In genomic region chr2:219071189-219071816, GRCh38 we compare ENCODE assay signal across 22 cellular contexts. TPM values are rescaled to one million over a fixed set of nuclear protein-coding genes. Genes with fewer than 3 reads are reported as not detected.
DNase-seq lines count a peak whose midpoint lies in the region; ATAC-seq and TF ChIP-seq lines count a peak whose summit lies in the region.
"Had no signal": no experiment of that assay in that cellular context is flagged by ENCODE, and none has a peak within 500 bp of the region (broad histone marks: within the 10 kb centered on the region; RNA-seq: fewer than 3 reads in every experiment).

No MANE protein-coding gene starts in this region.

- RAD21 ChIA-PET in HCT116 (lab: Charles Lee; ENCODE audit: low non-redundant PET in 1 of 2, low total read pairs in 2 of 2, uncharacterized antibody in 2 of 2, unreplicated experiment in 2 of 2), result interaction anchor here in 1 of 2 experiments (1.5 kb wide), 1 partner anchor 83 kb away, joined by 4 read pairs; no protein-coding TSS in a partner anchor

- no peaks in the 10 kb centered on the region for H3K36me3 ChIP-seq in HCT116 (ENCODE audit: control insufficient read depth in 1 of 2, insufficient read depth in 2 of 2, low read length in 2 of 2)
- H3K36me3 ChIP-seq: SJCRH30 had no signal

- intact Hi-C loops in HCT116 (cut with micrococcal nuclease), result loop anchor here (5.0 kb wide), 1 partner anchor 71 kb away; no protein-coding TSS in a partner anchor
- intact Hi-C loops in Right ventricle myocardium superior (cut with DNase I), result loop anchor here (5.0 kb wide), 1 partner anchor 76 kb away; no protein-coding TSS in a partner anchor

- H3K4me3 ChIP-seq in HCT116 (replicated peaks in 1 of 2; ENCODE audit: low read depth in 1 of 2, low read length in 2 of 2), result no peak overlapping the region
- H3K4me3 ChIP-seq: SJCRH30, skin epidermis had no signal

- no peaks in the 10 kb centered on the region for H4K20me1 ChIP-seq in HCT116 (ENCODE audit: insufficient read depth)

- H3K27ac ChIP-seq in HCT116 (ENCODE audit: low read depth, low read length) (no peak overlapping the region), VCaP (peak overlapping the region; percentile 10; the same call in 1 of the 2 replicates)
- H3K27ac ChIP-seq: SJCRH30, skin epidermis had no signal

- no peaks in the 10 kb centered on the region for H3K9me2 ChIP-seq in HCT116 (ENCODE audit: insufficient read depth)

- TF ChIP-seq CTCF in HCT116 (IDR thresholded peaks at IDR 0.05 in 2 of 3, conservative IDR thresholded peaks at IDR 0.05 in 1 of 3; ENCODE audit: borderline replicate concordance in 1 of 3, insufficient read depth in 1 of 3, low read depth in 2 of 3, low read length in 2 of 3) (no peak), VCaP (conservative IDR thresholded peaks at IDR 0.05) (no peak)

- no TSS peak for BruUV-seq in HCT116 (replicated peaks; lab: Mats Ljungman, UMichigan)

- POLR2A ChIA-PET in HCT116 (lab: Charles Lee), result no interaction called here

- ATAC-seq in HCT116, result no peak
- ATAC-seq in GM21717 (IDR thresholded peaks at IDR 0.05; ENCODE audit: unreplicated experiment), result no peak
- no peak for ATAC-seq in GM19035 (IDR thresholded peaks at IDR 0.05; ENCODE audit: unreplicated experiment)
- no peak for ATAC-seq in Right ventricle myocardium superior (ENCODE audit: poor library complexity)
- ATAC-seq: activated naive CD8-positive, alpha-beta T cell treated with anti-CD3 and anti-CD28 coated beads, Interleukin-2, amount 50 U/mL, for 24 hours; activated T-cell treated with anti-CD3 and anti-CD28 coated beads, Interleukin-2, amount 50 U/mL, for 4 hours; stimulated activated effector memory CD8-positive, alpha-beta T cell treated with anti-CD3 and anti-CD28 coated beads, Interleukin-12 subunit alpha, Interleukin-12 subunit beta, amount 100 ng/mL, for 72 hours had no signal

- H3K9me3 ChIP-seq in HCT116 (ENCODE audit: control insufficient read depth in 1 of 2, insufficient read depth in 1 of 2, low read depth in 1 of 2, low read length in 2 of 2), result no peaks in the 10 kb centered on the region
- H3K9me3 ChIP-seq: SJCRH30 had no signal

- no peak overlapping the region for H2AFZ ChIP-seq in HCT116 (ENCODE audit: low read depth, low read length, poor library complexity, severe bottlenecking)

- peak overlapping the region; percentile 13; the same call in 1 of the 2 replicates for H3K4me2 ChIP-seq in HCT116 (ENCODE audit: low read length)

- no peaks in the 10 kb centered on the region for H3K79me2 ChIP-seq in HCT116 (ENCODE audit: insufficient read depth, low read length)

- no peak overlapping the region for H3K9ac ChIP-seq in HCT116 (ENCODE audit: low read length)

- no peak for TF ChIP-seq POLR2A in HCT116 (IDR thresholded peaks at IDR 0.05; ENCODE audit: borderline replicate concordance, extremely low read depth, insufficient read depth, insufficient read length)

- no peaks in the 10 kb centered on the region for H3K27me3 ChIP-seq in HCT116 (ENCODE audit: insufficient read depth, low read length)
- H3K27me3 ChIP-seq: SJCRH30 had no signal

- DNase-seq in A172 (ENCODE audit: low spot score), result peak; percentile 39
- DNase-seq in HCT116 (ENCODE audit: low read depth, low spot score), result no peak
- peak; percentile 43 for DNase-seq in kidney tubule cell (ENCODE audit: low spot score)
- no peak for DNase-seq in T-helper 9 cell
- DNase-seq in Right ventricle myocardium superior, result no peak
- DNase-seq: activated naive CD8-positive, alpha-beta T cell treated with anti-CD3 and anti-CD28 coated beads, Interleukin-2, amount 50 U/mL, for 24 hours; activated T-cell treated with anti-CD3 and anti-CD28 coated beads, Interleukin-2, amount 50 U/mL, for 4 hours; CD4-positive, alpha-beta memory T cell; cerebellar nuclear complex; GF-D8; immature natural killer cell; Karpas-422; NCI-H146; NCI-H345; SJCRH30 had no signal

- CTCF ChIA-PET in HCT116 (lab: Charles Lee), result interaction anchor here (0.8 to 4.8 kb wide), 9 partner anchors 8 to 84 kb away, joined by 3 to 64 read pairs (median 7); no protein-coding TSS in a partner anchor

- no peak for TF ChIP-seq RAD21 in HCT116 (IDR thresholded peaks at IDR 0.05; ENCODE audit: low read depth)

- H3K4me1 ChIP-seq in HCT116 (ENCODE audit: control insufficient read depth in 1 of 2, insufficient read depth in 2 of 2, low read length in 2 of 2), result peaks cover 0 to 9% of the 10 kb centered on the region in 2 experiments; a peak in 1 of 4 replicates
- H3K4me1 ChIP-seq: SJCRH30 had no signal

TF ChIP-seq in HCT116, 20 proteins besides CTCF, POLR2A, EP300 and RAD21:
- TF ChIP-seq FOSL1 (IDR thresholded peaks at IDR 0.05; ENCODE audit: low read depth) (peak; percentile 16; the same call in 1 of the 2 replicates), ELF1 (IDR thresholded peaks at IDR 0.05; ENCODE audit: borderline replicate concordance, low read depth) (peak; percentile 46), ZNF274 (IDR thresholded peaks at IDR 0.05; ENCODE audit: low read depth, low read length) (no peak)

RNA-seq across cellular contexts. Expression of gene IHH, which starts 10.6 kb away (rescaled TPM):
- total RNA-seq in A172 (2014; rRNA removed; shearing (Covaris generic)), result 0.03 TPM in 1 of 2 replicates, not detected in the other
- total RNA-seq in HCT116 (2021; ENCODE audit: unreplicated experiment), result 0.17 TPM
- 0.04 and 0.07 TPM in 2 replicates for polyA plus RNA-seq in HCT116 (2012)
- not detected for total RNA-seq in Right ventricle myocardium superior
- total RNA-seq: glomerular endothelial cell, osteocyte, SJCRH30 had no signal
- polyA plus RNA-seq: CD4-positive, alpha-beta memory T cell; immature natural killer cell had no signal

RNA-seq across cellular contexts. Expression of gene CFAP65, which starts 30.0 kb away (rescaled TPM):
- total RNA-seq in A172 (2014; rRNA removed; shearing (Covaris generic)), result 0.26 and 0.55 TPM in 2 replicates
- total RNA-seq in HCT116 (2021; ENCODE audit: unreplicated experiment) (0.52 TPM), Right ventricle myocardium superior (not detected)
- polyA plus RNA-seq in HCT116 (2012), result 0.29 and 0.50 TPM in 2 replicates
- total RNA-seq: activated T-cell treated with anti-CD3 and anti-CD28 coated beads, Interleukin-2, amount 50 U/mL, for 4 hours; CD4-positive, alpha-beta memory T cell; glomerular endothelial cell; osteocyte; SJCRH30 had no signal
- polyA plus RNA-seq: CD4-positive, alpha-beta memory T cell; immature natural killer cell had no signal

Comparison
In these comparisons a context has a peak if more than half of its experiments do, and no peak if none do; other contexts are left out.
1. DNase-seq: peak in A172 (single experiment) and kidney tubule cell (single experiment); none in HCT116 (single experiment), T-helper 9 cell (single experiment) and Right ventricle myocardium superior (single experiment).